In genomic region chr13:102596147-102597028, GRCh38 we compare ENCODE assay signal across 1 cellular context.
TF ChIP-seq lines count a peak whose summit lies in the region.

Gene TPP2, plus strand, starts transcription at chr13:102596986. Its CDS starts 53 bp downstream, at chr13:102597039.

TF ChIP-seq in GM12878, 131 proteins besides CTCF, POLR2A, EP300 and RAD21 (continued from another document and continues in another):
- TF ChIP-seq USF1 (IDR thresholded peaks at IDR 0.05; ENCODE audit: borderline replicate concordance, extremely low read length, insufficient read depth, low read depth, low read length) (peak; percentile 74), TBL1XR1 (IDR thresholded peaks at IDR 0.05; ENCODE audit: low read depth, low read length) (peak; percentile 55), CEBPB (IDR thresholded peaks at IDR 0.05; ENCODE audit: borderline replicate concordance in 1 of 2, low read depth in 2 of 2, low read length in 2 of 2) (no peak), KDM1A (IDR thresholded peaks at IDR 0.05; ENCODE audit: borderline replicate concordance) (no peak), PML (IDR thresholded peaks at IDR 0.05; ENCODE audit: low read length) (peak; percentile 91), PAX5 (IDR thresholded peaks at IDR 0.05; ENCODE audit: borderline replicate concordance, low read depth, low read length) (0 out of 2 replicates have a peak, but pooled peaks have one; percentile 25), CBFB (IDR thresholded peaks at IDR 0.05; ENCODE audit: low read depth) (peak; percentile 36; the same call in 1 of the 2 replicates), ZNF622 (IDR thresholded peaks at IDR 0.05) (no peak), RFX5 (IDR thresholded peaks at IDR 0.05; ENCODE audit: low read depth, low read length) (peak; percentile 91), STAT1 (conservative IDR thresholded peaks at IDR 0.05) (peak; percentile 4; the same call in 1 of the 2 replicates), TAF1 (IDR thresholded peaks at IDR 0.05; ENCODE audit: borderline replicate concordance, low read depth, low read length) (peak; percentile 96), ZBTB11 (CRISPR knock-in tag; IDR thresholded peaks at IDR 0.05) (peak; percentile 48; the same call in 1 of the 2 replicates), ZBTB40 (IDR thresholded peaks at IDR 0.05; ENCODE audit: borderline replicate concordance) (peak; percentile 74; the same call in 1 of the 2 replicates), SRF (IDR thresholded peaks at IDR 0.05; ENCODE audit: low read depth in 2 of 2, low read length in 2 of 2) (peak in 1 of 2 experiments; percentile 75; a peak in 1 of 4 replicates), IRF4 (IDR thresholded peaks at IDR 0.05; ENCODE audit: low read depth, low read length) (0 out of 2 replicates have a peak, but pooled peaks have one; percentile 12), NKRF (conservative IDR thresholded peaks at IDR 0.05) (0 out of 2 replicates have a peak, but pooled peaks have one; percentile 72), POU2F2 (IDR thresholded peaks at IDR 0.05; ENCODE audit: borderline replicate concordance, low read depth, low read length) (peak; percentile 75; the same call in 2 of the 3 replicates), HDGF (IDR thresholded peaks at IDR 0.05) (0 out of 2 replicates have a peak, but pooled peaks have one; percentile 19), MXI1 (IDR thresholded peaks at IDR 0.05; ENCODE audit: low read depth, low read length) (peak; percentile 78), SPI1 (IDR thresholded peaks at IDR 0.05; ENCODE audit: borderline replicate concordance, insufficient read depth, low read depth, low read length) (peak; percentile 62; the same call in 1 of the 2 replicates), IRF3 (IDR thresholded peaks at IDR 0.05) (peak; percentile 65; the same call in 1 of the 2 replicates), CREB1 (IDR thresholded peaks at IDR 0.05; ENCODE audit: low read depth) (peak; percentile 98), GABPA (IDR thresholded peaks at IDR 0.05; ENCODE audit: low read depth) (peak; percentile 75), JUND (IDR thresholded peaks at IDR 0.05; ENCODE audit: low read depth, low read length) (0 out of 2 replicates have a peak, but pooled peaks have one; percentile 12), FOS (IDR thresholded peaks at IDR 0.05; ENCODE audit: borderline replicate concordance, extremely low read depth, insufficient read length) (peak; percentile 33), CBX5 (IDR thresholded peaks at IDR 0.05; ENCODE audit: low read depth) (no peak), ASH2L (IDR thresholded peaks at IDR 0.05; ENCODE audit: borderline replicate concordance, low read depth) (no peak), FOXK2 (IDR thresholded peaks at IDR 0.05) (peak; percentile 88), STAT3 (IDR thresholded peaks at IDR 0.05; ENCODE audit: low read depth, low read length) (no peak), SIX5 (IDR thresholded peaks at IDR 0.05; ENCODE audit: low read depth, low read length, severe bottlenecking) (peak; percentile 31), BACH1 (IDR thresholded peaks at IDR 0.05; ENCODE audit: borderline replicate concordance) (peak; percentile 21; the same call in 1 of the 2 replicates), FOXM1 (IDR thresholded peaks at IDR 0.05; ENCODE audit: low read depth, low read length) (peak; percentile 45; the same call in 1 of the 2 replicates), POLR2AphosphoS2 (IDR thresholded peaks at IDR 0.05; ENCODE audit: low read depth, low read length) (peak; percentile 90; the same call in 1 of the 2 replicates), NR2C1 (IDR thresholded peaks at IDR 0.05) (peak; percentile 90), WRNIP1 (IDR thresholded peaks at IDR 0.05; ENCODE audit: borderline replicate concordance, low read depth, low read length) (0 out of 2 replicates have a peak, but pooled peaks have one; percentile 62)
- TF ChIP-seq, protein P1, sequence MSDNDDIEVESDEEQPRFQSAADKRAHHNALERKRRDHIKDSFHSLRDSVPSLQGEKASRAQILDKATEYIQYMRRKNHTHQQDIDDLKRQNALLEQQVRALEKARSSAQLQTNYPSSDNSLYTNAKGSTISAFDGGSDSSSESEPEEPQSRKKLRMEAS (IDR thresholded peaks at IDR 0.05; ENCODE audit: low read depth, low read length), result peak; percentile 72
- TF ChIP-seq, protein P2, sequence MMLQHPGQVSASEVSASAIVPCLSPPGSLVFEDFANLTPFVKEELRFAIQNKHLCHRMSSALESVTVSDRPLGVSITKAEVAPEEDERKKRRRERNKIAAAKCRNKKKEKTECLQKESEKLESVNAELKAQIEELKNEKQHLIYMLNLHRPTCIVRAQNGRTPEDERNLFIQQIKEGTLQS (IDR thresholded peaks at IDR 0.05; ENCODE audit: borderline replicate concordance, extremely low read depth, low read depth, low read length), result 0 out of 2 replicates have a peak, but pooled peaks have one; percentile 28
- TF ChIP-seq, protein P3, sequence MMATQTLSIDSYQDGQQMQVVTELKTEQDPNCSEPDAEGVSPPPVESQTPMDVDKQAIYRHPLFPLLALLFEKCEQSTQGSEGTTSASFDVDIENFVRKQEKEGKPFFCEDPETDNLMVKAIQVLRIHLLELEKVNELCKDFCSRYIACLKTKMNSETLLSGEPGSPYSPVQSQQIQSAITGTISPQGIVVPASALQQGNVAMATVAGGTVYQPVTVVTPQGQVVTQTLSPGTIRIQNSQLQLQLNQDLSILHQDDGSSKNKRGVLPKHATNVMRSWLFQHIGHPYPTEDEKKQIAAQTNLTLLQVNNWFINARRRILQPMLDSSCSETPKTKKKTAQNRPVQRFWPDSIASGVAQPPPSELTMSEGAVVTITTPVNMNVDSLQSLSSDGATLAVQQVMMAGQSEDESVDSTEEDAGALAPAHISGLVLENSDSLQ (IDR thresholded peaks at IDR 0.05), result peak; percentile 52
- TF ChIP-seq, protein P4, sequence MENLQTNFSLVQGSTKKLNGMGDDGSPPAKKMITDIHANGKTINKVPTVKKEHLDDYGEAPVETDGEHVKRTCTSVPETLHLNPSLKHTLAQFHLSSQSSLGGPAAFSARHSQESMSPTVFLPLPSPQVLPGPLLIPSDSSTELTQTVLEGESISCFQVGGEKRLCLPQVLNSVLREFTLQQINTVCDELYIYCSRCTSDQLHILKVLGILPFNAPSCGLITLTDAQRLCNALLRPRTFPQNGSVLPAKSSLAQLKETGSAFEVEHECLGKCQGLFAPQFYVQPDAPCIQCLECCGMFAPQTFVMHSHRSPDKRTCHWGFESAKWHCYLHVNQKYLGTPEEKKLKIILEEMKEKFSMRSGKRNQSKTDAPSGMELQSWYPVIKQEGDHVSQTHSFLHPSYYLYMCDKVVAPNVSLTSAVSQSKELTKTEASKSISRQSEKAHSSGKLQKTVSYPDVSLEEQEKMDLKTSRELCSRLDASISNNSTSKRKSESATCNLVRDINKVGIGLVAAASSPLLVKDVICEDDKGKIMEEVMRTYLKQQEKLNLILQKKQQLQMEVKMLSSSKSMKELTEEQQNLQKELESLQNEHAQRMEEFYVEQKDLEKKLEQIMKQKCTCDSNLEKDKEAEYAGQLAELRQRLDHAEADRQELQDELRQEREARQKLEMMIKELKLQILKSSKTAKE (IDR thresholded peaks at IDR 0.05; ENCODE audit: low read depth, poor library complexity, severe bottlenecking), result peak; percentile 42
- TF ChIP-seq, protein P5, sequence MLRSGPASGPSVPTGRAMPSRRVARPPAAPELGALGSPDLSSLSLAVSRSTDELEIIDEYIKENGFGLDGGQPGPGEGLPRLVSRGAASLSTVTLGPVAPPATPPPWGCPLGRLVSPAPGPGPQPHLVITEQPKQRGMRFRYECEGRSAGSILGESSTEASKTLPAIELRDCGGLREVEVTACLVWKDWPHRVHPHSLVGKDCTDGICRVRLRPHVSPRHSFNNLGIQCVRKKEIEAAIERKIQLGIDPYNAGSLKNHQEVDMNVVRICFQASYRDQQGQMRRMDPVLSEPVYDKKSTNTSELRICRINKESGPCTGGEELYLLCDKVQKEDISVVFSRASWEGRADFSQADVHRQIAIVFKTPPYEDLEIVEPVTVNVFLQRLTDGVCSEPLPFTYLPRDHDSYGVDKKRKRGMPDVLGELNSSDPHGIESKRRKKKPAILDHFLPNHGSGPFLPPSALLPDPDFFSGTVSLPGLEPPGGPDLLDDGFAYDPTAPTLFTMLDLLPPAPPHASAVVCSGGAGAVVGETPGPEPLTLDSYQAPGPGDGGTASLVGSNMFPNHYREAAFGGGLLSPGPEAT (IDR thresholded peaks at IDR 0.05; ENCODE audit: low read depth), result peak; percentile 74
- TF ChIP-seq, protein P6, sequence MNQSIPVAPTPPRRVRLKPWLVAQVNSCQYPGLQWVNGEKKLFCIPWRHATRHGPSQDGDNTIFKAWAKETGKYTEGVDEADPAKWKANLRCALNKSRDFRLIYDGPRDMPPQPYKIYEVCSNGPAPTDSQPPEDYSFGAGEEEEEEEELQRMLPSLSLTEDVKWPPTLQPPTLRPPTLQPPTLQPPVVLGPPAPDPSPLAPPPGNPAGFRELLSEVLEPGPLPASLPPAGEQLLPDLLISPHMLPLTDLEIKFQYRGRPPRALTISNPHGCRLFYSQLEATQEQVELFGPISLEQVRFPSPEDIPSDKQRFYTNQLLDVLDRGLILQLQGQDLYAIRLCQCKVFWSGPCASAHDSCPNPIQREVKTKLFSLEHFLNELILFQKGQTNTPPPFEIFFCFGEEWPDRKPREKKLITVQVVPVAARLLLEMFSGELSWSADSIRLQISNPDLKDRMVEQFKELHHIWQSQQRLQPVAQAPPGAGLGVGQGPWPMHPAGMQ (IDR thresholded peaks at IDR 0.05; ENCODE audit: borderline replicate concordance), result no peak
